Comparison of ENCODE assay signal across 9 cellular contexts in genomic region chr20:23363257-23363649, GRCh38. TPM values are rescaled to one million over a fixed set of nuclear protein-coding genes. Genes with fewer than 3 reads are reported as not detected.
DNase-seq lines count a peak whose midpoint lies in the region; ATAC-seq, FAIRE-seq and TF ChIP-seq lines count a peak whose summit lies in the region.
"Had no signal": no experiment of that assay in that cellular context is flagged by ENCODE, and none has a peak within 500 bp of the region (broad histone marks: within the 10 kb centered on the region; RNA-seq: fewer than 3 reads in every experiment).

No MANE protein-coding gene starts in this region.

- no peak for FAIRE-seq in GM12891 (lab: Jason Lieb, UNC)
- FAIRE-seq: H54 had no signal

- H3K9ac ChIP-seq in rectal smooth muscle tissue (ENCODE audit: low read length) = no peak overlapping the region

- no peak for TF ChIP-seq POLR2A in GM12891 (IDR thresholded peaks at IDR 0.05; ENCODE audit: low read depth, low read length)

- no peak for ATAC-seq in GM18519 (IDR thresholded peaks at IDR 0.05; ENCODE audit: low FRiP score, unreplicated experiment)

- DNase-seq in GM12865 (ENCODE audit: low read depth) (peak; percentile 42), SJSA1 (ENCODE audit: low read depth in 1 of 2, low spot score in 2 of 2) (no peak), fibroblast of mammary gland (ENCODE audit: low read depth) (no peak), HPDE6-E6E7 (ENCODE audit: extremely low spot score) (no peak), GM12891 (ENCODE audit: insufficient read length, low spot score) (no peak), NCI-H82 (lab: John Stamatoyannopoulos, UW) (no peak)

- H3K9me3 ChIP-seq in SJSA1 (replicated peaks) = no peaks in the 10 kb centered on the region

- H3K4me3 ChIP-seq in GM12865 (ENCODE audit: low read depth, low read length) (peak overlapping the region; percentile 57), SJSA1 (peak overlapping the region; percentile 87), fibroblast of mammary gland (ENCODE audit: control insufficient read depth, low read depth, low read length) (peak overlapping the region; percentile 76), rectal smooth muscle tissue (ENCODE audit: low read length) (peak overlapping the region; percentile 76)

- H3K36me3 ChIP-seq in SJSA1 (peaks cover 49% of the 10 kb centered on the region), rectal smooth muscle tissue (ENCODE audit: control insufficient read depth, insufficient read depth, low read length) (peaks cover 10% of the 10 kb centered on the region)

- H3K4me1 ChIP-seq in SJSA1 (replicated peaks) (peaks cover 43% of the 10 kb centered on the region), rectal smooth muscle tissue (ENCODE audit: control insufficient read depth, insufficient read depth, low read length) (peaks cover 20% of the 10 kb centered on the region)

- H3K27ac ChIP-seq in SJSA1 = no peak overlapping the region
- no peak overlapping the region for H3K27ac ChIP-seq in rectal smooth muscle tissue (ENCODE audit: low read depth, low read length)

- no peak for TF ChIP-seq CTCF in GM12865 (IDR thresholded peaks at IDR 0.05; ENCODE audit: insufficient read depth, low read depth, low read length, missing control alignments)
- TF ChIP-seq CTCF in fibroblast of mammary gland (conservative IDR thresholded peaks at IDR 0.05; ENCODE audit: control insufficient read depth, insufficient read depth, low read depth, low read length) = no peak

- H3K27me3 ChIP-seq in SJSA1 (replicated peaks) = no peaks in the 10 kb centered on the region
- no peaks in the 10 kb centered on the region for H3K27me3 ChIP-seq in rectal smooth muscle tissue (ENCODE audit: control insufficient read depth, insufficient read depth, low read length)

TF ChIP-seq in GM12891, 5 proteins besides CTCF, POLR2A, EP300 and RAD21:
- TF ChIP-seq POLR2AphosphoS5 (IDR thresholded peaks at IDR 0.05; ENCODE audit: low read depth, low read length) (no peak), SPI1 (IDR thresholded peaks at IDR 0.05; ENCODE audit: low read depth, low read length) (no peak), PAX5 (IDR thresholded peaks at IDR 0.05; ENCODE audit: insufficient read depth, low read length, severe bottlenecking) (no peak), POU2F2 (IDR thresholded peaks at IDR 0.05; ENCODE audit: low read depth, low read length) (no peak), TAF1 (IDR thresholded peaks at IDR 0.05; ENCODE audit: low read depth, low read length) (no peak)
TF ChIP-seq in GM12891: peak in this region for 0.

RNA-seq across cellular contexts. Expression of gene GZF1, which starts 1.3 kb away (rescaled TPM):
- 19.4 and 22.0 TPM in 2 replicates for total RNA-seq in SJSA1 (2014; rRNA removed; shearing (Covaris generic))
- polyA plus RNA-seq in GM12891 (2012; ENCODE audit: low read depth, missing spikeins) = 5.4 TPM

RNA-seq across cellular contexts. Expression of gene NXT1, which starts 12.7 kb away (rescaled TPM):
- total RNA-seq in SJSA1 (2014; rRNA removed; shearing (Covaris generic)) = 76.0 and 82.5 TPM in 2 replicates
- polyA plus RNA-seq in GM12891 (2012; ENCODE audit: low read depth, missing spikeins) = 25.4 TPM

RNA-seq across cellular contexts. Expression of gene NAPB, which starts 58.0 kb away (rescaled TPM):
- 8.8 and 9.2 TPM in 2 replicates for total RNA-seq in SJSA1 (2014; rRNA removed; shearing (Covaris generic))
- polyA plus RNA-seq in GM12891 (2012; ENCODE audit: low read depth, missing spikeins) = 7.1 TPM
